1 cellular context compared by ENCODE assay signal in the genomic region with DNA sequence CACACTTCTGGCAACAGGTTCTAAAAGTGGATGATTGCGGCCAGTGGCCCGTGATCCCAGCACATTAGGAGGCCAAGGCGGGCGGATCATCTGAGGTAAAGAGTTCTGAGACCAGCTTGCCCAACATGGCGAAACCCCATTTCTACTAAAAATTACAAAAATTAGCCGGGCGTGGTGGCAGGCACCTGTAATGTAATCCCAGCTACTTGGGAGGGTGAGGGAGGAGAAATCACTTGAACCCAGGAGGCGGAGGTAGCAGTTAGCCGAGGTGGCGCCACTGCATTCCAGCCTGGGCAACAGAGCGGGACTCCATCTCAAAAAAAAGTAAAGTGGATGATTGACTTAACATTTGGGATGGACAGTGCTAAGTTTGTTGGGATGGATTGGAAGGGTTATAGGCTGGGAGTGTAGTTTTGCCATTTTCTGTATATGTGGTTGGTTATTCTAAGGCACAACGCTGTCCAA.
TF ChIP-seq lines count a peak whose summit lies in the region.

No MANE protein-coding gene starts in this region.

TF ChIP-seq in GM23338, 12 proteins besides CTCF, POLR2A, EP300 and RAD21:
- TF ChIP-seq, protein P1, sequence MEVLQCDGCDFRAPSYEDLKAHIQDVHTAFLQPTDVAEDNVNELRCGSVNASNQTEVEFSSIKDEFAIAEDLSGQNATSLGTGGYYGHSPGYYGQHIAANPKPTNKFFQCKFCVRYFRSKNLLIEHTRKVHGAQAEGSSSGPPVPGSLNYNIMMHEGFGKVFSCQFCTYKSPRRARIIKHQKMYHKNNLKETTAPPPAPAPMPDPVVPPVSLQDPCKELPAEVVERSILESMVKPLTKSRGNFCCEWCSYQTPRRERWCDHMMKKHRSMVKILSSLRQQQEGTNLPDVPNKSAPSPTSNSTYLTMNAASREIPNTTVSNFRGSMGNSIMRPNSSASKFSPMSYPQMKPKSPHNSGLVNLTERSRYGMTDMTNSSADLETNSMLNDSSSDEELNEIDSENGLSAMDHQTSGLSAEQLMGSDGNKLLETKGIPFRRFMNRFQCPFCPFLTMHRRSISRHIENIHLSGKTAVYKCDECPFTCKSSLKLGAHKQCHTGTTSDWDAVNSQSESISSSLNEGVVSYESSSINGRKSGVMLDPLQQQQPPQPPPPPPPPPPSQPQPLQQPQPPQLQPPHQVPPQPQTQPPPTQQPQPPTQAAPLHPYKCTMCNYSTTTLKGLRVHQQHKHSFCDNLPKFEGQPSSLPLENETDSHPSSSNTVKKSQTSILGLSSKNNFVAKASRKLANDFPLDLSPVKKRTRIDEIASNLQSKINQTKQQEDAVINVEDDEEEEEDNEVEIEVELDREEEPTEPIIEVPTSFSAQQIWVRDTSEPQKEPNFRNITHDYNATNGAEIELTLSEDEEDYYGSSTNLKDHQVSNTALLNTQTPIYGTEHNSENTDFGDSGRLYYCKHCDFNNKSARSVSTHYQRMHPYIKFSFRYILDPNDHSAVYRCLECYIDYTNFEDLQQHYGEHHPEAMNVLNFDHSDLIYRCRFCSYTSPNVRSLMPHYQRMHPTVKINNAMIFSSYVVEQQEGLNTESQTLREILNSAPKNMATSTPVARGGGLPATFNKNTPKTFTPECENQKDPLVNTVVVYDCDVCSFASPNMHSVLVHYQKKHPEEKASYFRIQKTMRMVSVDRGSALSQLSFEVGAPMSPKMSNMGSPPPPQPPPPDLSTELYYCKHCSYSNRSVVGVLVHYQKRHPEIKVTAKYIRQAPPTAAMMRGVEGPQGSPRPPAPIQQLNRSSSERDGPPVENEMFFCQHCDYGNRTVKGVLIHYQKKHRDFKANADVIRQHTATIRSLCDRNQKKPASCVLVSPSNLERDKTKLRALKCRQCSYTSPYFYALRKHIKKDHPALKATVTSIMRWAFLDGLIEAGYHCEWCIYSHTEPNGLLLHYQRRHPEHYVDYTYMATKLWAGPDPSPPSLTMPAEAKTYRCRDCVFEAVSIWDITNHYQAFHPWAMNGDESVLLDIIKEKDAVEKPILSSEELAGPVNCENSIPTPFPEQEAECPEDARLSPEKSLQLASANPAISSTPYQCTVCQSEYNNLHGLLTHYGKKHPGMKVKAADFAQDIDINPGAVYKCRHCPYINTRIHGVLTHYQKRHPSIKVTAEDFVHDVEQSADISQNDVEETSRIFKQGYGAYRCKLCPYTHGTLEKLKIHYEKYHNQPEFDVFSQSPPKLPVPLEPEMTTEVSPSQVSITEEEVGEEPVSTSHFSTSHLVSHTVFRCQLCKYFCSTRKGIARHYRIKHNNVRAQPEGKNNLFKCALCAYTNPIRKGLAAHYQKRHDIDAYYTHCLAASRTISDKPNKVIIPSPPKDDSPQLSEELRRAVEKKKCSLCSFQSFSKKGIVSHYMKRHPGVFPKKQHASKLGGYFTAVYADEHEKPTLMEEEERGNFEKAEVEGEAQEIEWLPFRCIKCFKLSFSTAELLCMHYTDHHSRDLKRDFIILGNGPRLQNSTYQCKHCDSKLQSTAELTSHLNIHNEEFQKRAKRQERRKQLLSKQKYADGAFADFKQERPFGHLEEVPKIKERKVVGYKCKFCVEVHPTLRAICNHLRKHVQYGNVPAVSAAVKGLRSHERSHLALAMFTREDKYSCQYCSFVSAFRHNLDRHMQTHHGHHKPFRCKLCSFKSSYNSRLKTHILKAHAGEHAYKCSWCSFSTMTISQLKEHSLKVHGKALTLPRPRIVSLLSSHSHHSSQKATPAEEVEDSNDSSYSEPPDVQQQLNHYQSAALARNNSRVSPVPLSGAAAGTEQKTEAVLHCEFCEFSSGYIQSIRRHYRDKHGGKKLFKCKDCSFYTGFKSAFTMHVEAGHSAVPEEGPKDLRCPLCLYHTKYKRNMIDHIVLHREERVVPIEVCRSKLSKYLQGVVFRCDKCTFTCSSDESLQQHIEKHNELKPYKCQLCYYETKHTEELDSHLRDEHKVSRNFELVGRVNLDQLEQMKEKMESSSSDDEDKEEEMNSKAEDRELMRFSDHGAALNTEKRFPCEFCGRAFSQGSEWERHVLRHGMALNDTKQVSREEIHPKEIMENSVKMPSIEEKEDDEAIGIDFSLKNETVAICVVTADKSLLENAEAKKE (CRISPR knock-in tag; IDR thresholded peaks at IDR 0.05), result no peak
- TF ChIP-seq NANOG (IDR thresholded peaks at IDR 0.05; ENCODE audit: borderline replicate concordance), result no peak
- no peak for TF ChIP-seq CREB1 (CRISPR knock-in tag; IDR thresholded peaks at IDR 0.05; ENCODE audit: low read depth)
- no peak for TF ChIP-seq EZH2 (IDR thresholded peaks at IDR 0.05; ENCODE audit: low read depth, unreplicated experiment)
- TF ChIP-seq STAT1 (IDR thresholded peaks at IDR 0.05; ENCODE audit: unreplicated experiment), result no peak
